1 cellular context compared by ENCODE assay signal in the genomic region with DNA sequence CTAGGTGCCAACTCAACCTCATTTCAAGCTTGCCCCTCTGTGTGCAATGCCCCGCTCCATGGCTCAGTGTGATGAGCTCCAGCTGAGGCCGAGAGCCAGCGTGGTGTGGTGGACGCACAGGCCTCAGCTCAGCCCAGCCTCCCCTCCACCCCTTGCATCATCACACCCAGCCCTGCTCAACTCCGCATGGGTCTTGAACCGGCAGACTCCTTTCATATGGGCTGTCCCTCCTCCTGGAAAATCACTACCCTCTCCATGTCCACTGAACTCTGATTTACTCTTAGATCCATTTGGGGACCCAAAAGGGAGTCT.
TF ChIP-seq lines count a peak whose summit lies in the region.

No MANE protein-coding gene starts in this region.

TF ChIP-seq in H1, 55 proteins besides CTCF, POLR2A, EP300 and RAD21:
- no peak for TF ChIP-seq SIRT6 (IDR thresholded peaks at IDR 0.05; ENCODE audit: low read length)
